Comparison of ENCODE assay signal across 1 cellular context in genomic region chr13:95117092-95117491, GRCh38.
TF ChIP-seq lines count a peak whose summit lies in the region.

No MANE protein-coding gene starts in this region.

TF ChIP-seq in GM12878, 131 proteins besides CTCF, POLR2A, EP300 and RAD21:
- no peak for TF ChIP-seq STAT3 (IDR thresholded peaks at IDR 0.05; ENCODE audit: low read depth, low read length)
- TF ChIP-seq RELA (IDR thresholded peaks at IDR 0.05; ENCODE audit: borderline replicate concordance, partially characterized antibody) = peak; percentile 31
- no peak for TF ChIP-seq CHD4 (IDR thresholded peaks at IDR 0.05)
- no peak for TF ChIP-seq CREM (IDR thresholded peaks at IDR 0.05; ENCODE audit: low read depth)
- TF ChIP-seq TAF1 (IDR thresholded peaks at IDR 0.05; ENCODE audit: borderline replicate concordance, low read depth, low read length) = no peak
- TF ChIP-seq WRNIP1 (IDR thresholded peaks at IDR 0.05; ENCODE audit: borderline replicate concordance, low read depth, low read length) = no peak
- TF ChIP-seq POLR2AphosphoS2 (IDR thresholded peaks at IDR 0.05; ENCODE audit: low read depth, low read length) = no peak
- TF ChIP-seq CUX1 (IDR thresholded peaks at IDR 0.05; ENCODE audit: insufficient replicate concordance, low read depth, low read length) = no peak
- no peak for TF ChIP-seq ELK1 (IDR thresholded peaks at IDR 0.05; ENCODE audit: low read depth, low read length)
- TF ChIP-seq RELB (IDR thresholded peaks at IDR 0.05; ENCODE audit: low read depth) = peak; percentile 81
- peak; percentile 83 for TF ChIP-seq ZNF384 (IDR thresholded peaks at IDR 0.05; ENCODE audit: borderline replicate concordance, low read depth, low read length)
